ENCODE assay signal across 8 cellular contexts in the genomic region with DNA sequence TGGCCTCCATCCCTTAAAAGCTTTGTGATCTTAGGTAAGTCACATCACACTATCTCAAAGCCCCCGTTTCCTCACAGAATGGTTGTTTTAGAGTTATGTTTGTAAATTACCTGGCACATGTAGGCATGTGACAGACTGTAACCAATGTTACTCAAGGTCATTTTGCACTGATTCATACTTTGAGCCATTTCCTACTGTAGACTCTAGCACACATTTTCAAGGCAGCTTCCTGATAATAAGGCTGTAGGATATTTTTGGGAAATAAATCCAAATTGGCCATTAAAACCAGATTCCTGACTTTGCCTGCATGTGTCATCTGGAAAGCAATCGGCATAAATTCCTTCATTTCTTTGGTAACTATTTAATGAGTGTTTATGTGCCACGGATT. TPM values are rescaled to one million over a fixed set of nuclear protein-coding genes. Genes with fewer than 3 reads are reported as not detected.
A peak's percentile ranks its signal among the peaks of the same experiment; 100 is the strongest.
DNase-seq lines count a peak whose midpoint lies in the region; ATAC-seq and TF ChIP-seq lines count a peak whose summit lies in the region.

No MANE protein-coding gene starts in this region.

- peaks cover 8% of the 10 kb centered on the region for H3K4me1 ChIP-seq in ES-I3 (ENCODE audit: insufficient read depth, low read length)
- H3K4me1 ChIP-seq in esophagus muscularis mucosa: peaks cover 35 to 68% (median 56%) of the 10 kb centered on the region in 4 donors
- H3K4me1 ChIP-seq in thyroid gland: peaks cover 16 to 26% of the 10 kb centered on the region in 2 donors

- peak overlapping the region in 1 of 4 donors; percentile 89 for H3K4me3 ChIP-seq in esophagus muscularis mucosa
- peak overlapping the region; percentile 80 for H3K4me3 ChIP-seq in skeletal muscle cell (ENCODE audit: low read depth, low read length)
- H3K4me3 ChIP-seq in thyroid gland (replicated peaks in 1 of 3): no peak overlapping the region

- peak overlapping the region; percentile 34 to 96 (median 74) for H3K27ac ChIP-seq in esophagus muscularis mucosa (replicated peaks in 1 of 4)
- H3K27ac ChIP-seq in thyroid gland: no peak overlapping the region

- 86% methylated on average over 3 of the region's 3 CpGs for WGBS in esophagus muscularis mucosa
- 81 to 91% methylated on average over 3 of the region's 3 CpGs for WGBS in thyroid gland, 2 donors

- ATAC-seq in GM18858 (IDR thresholded peaks at IDR 0.05; ENCODE audit: unreplicated experiment) (no peak), GM21360 (IDR thresholded peaks at IDR 0.05; ENCODE audit: unreplicated experiment) (no peak)

- TF ChIP-seq CTCF in esophagus muscularis mucosa (IDR thresholded peaks at IDR 0.05): no peak
- no peak for TF ChIP-seq CTCF in thyroid gland (IDR thresholded peaks at IDR 0.05)

- H3K36me3 ChIP-seq in ES-I3 (ENCODE audit: insufficient read depth, low read length) (no peaks in the 10 kb centered on the region), esophagus muscularis mucosa (peaks cover 0 to 11% (median 5%) of the 10 kb centered on the region in 4 donors), thyroid gland (no peaks in the 10 kb centered on the region)

- DNase-seq in RKO (ENCODE audit: low spot score) (peak; percentile 49), esophagus muscularis mucosa (ENCODE audit: extremely low spot score) (no peak), skeletal muscle cell (ENCODE audit: low read depth) (no peak), thyroid gland (no peak), GM19240 (ENCODE audit: insufficient read length, low spot score) (no peak)

- peaks cover 0 to 7% (median 0%) of the 10 kb centered on the region in 4 donors for H3K27me3 ChIP-seq in esophagus muscularis mucosa
- H3K27me3 ChIP-seq in thyroid gland: no peaks in the 10 kb centered on the region

- TF ChIP-seq EP300 in esophagus muscularis mucosa (IDR thresholded peaks at IDR 0.05): no peak

- no peaks in the 10 kb centered on the region for H3K9me3 ChIP-seq in ES-I3 (ENCODE audit: control insufficient read depth, insufficient read depth, low read length)
- H3K9me3 ChIP-seq in esophagus muscularis mucosa: no peaks in the 10 kb centered on the region
- H3K9me3 ChIP-seq in thyroid gland: no peaks in the 10 kb centered on the region

- H3K9ac ChIP-seq in ES-I3 (ENCODE audit: low read depth, low read length): peak overlapping the region; percentile 88; the same call in 1 of the 2 replicates

- TF ChIP-seq POLR2A in esophagus muscularis mucosa (IDR thresholded peaks at IDR 0.05; ENCODE audit: low read depth): no peak
- no peak for TF ChIP-seq POLR2A in thyroid gland (IDR thresholded peaks at IDR 0.05)

- intact Hi-C loops in esophagus muscularis mucosa (cut with DNase I) (no loop called here), thyroid gland (cut with DNase I) (no loop called here)

RNA-seq across cellular contexts. Expression of a gene that starts 2.2 kb away (rescaled TPM):
- total RNA-seq in esophagus muscularis mucosa (10 to 100 TPM; 18.7 to 45.9 (median 38.3) TPM), thyroid gland (10 to 100 TPM; 14.9 to 19.9 (median 17.4) TPM)

Comparison
In these comparisons a context has a peak if more than half of its experiments do, and no peak if none do; other contexts are left out.
1. H3K27ac ChIP-seq: peak in esophagus muscularis mucosa (4 of 4); none in thyroid gland (0 of 3).